ENCODE assay signal across 8 cellular contexts in genomic region chr11:57798905-57799559, GRCh38. TPM values are rescaled to one million over a fixed set of nuclear protein-coding genes. Genes with fewer than 3 reads are reported as not detected.
A peak's percentile ranks its signal among the peaks of the same experiment; 100 is the strongest.
DNase-seq lines count a peak whose midpoint lies in the region; ATAC-seq, FAIRE-seq and TF ChIP-seq lines count a peak whose summit lies in the region.

No MANE protein-coding gene starts in this region.

- no peak for FAIRE-seq in urothelium cell line (lab: Jason Lieb, UNC)

- ATAC-seq in lower lobe of right lung: peak; percentile 82 to 86
- ATAC-seq in GM19035 (IDR thresholded peaks at IDR 0.05; ENCODE audit: unreplicated experiment): no peak

- intact Hi-C loops in lower lobe of right lung (cut with DNase I): no loop called here

- DNase-seq in CD8-positive, alpha-beta memory T cell: no peak
- DNase-seq in MV-4-11 (lab: John Stamatoyannopoulos, UW) (peak; percentile 39), T47D (ENCODE audit: low read depth in 1 of 2, low spot score in 1 of 2) (peak; percentile 41 to 87), lower lobe of right lung (peak; percentile 53), urothelium cell line (ENCODE audit: low spot score) (peak; percentile 16), HuH-7 (ENCODE audit: low spot score) (no peak)
- no peak for DNase-seq in activated CD4-positive, CD25-positive, alpha-beta regulatory T cell treated with anti-CD3 and anti-CD28 coated beads, Interleukin-2, amount 50 U/mL, for 72 hours

- no peaks in the 10 kb centered on the region for H3K9me3 Mint-ChIP-seq in CD8-positive, alpha-beta memory T cell

- CTCF ChIA-PET in CD8-positive, alpha-beta memory T cell (lab: Charles Lee): interaction anchor here (2.0 to 5.0 kb wide), 3 partner anchors 11 to 230 kb away, joined by 5 to 41 read pairs (median 20); partner anchors contain the start of gene UBE2L6

- POLR2A ChIA-PET in CD8-positive, alpha-beta memory T cell (lab: Charles Lee): interaction anchor here (0.7 kb wide), 1 partner anchor 707 kb away, joined by 4 read pairs; no protein-coding TSS in a partner anchor

- peak overlapping the region; percentile 33 to 87 (median 72) for H3K27ac Mint-ChIP-seq in CD8-positive, alpha-beta memory T cell

- in situ Hi-C loops in T47D (cut with HindIII; ENCODE audit: low pct_unique_long_range_greater_than_20kb, low sequenced_read_pairs): no loop called here

- H3K27ac ChIP-seq in CD8-positive, alpha-beta memory T cell (ENCODE audit: low read depth, low read length): no peak overlapping the region
- peak overlapping the region; percentile 69 for H3K27ac ChIP-seq in lower lobe of right lung

- H3K4me3 ChIP-seq in CD8-positive, alpha-beta memory T cell (ENCODE audit: low read length): no peak overlapping the region
- no peak overlapping the region for H3K4me3 ChIP-seq in lower lobe of right lung

- H3K36me3 ChIP-seq in CD8-positive, alpha-beta memory T cell (ENCODE audit: insufficient read depth, low read length): no peaks in the 10 kb centered on the region
- peaks cover 73% of the 10 kb centered on the region for H3K36me3 ChIP-seq in lower lobe of right lung

- peaks cover 25% of the 10 kb centered on the region for H3K4me1 ChIP-seq in CD8-positive, alpha-beta memory T cell (ENCODE audit: insufficient read depth, low read length)
- peaks cover 63% of the 10 kb centered on the region for H3K4me1 ChIP-seq in lower lobe of right lung

- H3K4me3 Mint-ChIP-seq in CD8-positive, alpha-beta memory T cell: no peak overlapping the region

- no peaks in the 10 kb centered on the region for H3K9me3 ChIP-seq in CD8-positive, alpha-beta memory T cell (ENCODE audit: low read length)
- H3K9me3 ChIP-seq in lower lobe of right lung: no peaks in the 10 kb centered on the region

- H3K27me3 ChIP-seq in CD8-positive, alpha-beta memory T cell (ENCODE audit: insufficient read depth, low read length, poor library complexity, severe bottlenecking): no peaks in the 10 kb centered on the region
- H3K27me3 ChIP-seq in lower lobe of right lung (ENCODE audit: low read depth): no peaks in the 10 kb centered on the region

- no peak for TF ChIP-seq CTCF in lower lobe of right lung (IDR thresholded peaks at IDR 0.05)

- peaks cover 14 to 24% (median 15%) of the 10 kb centered on the region in 3 donors for H3K4me1 Mint-ChIP-seq in CD8-positive, alpha-beta memory T cell

- H3K27me3 Mint-ChIP-seq in CD8-positive, alpha-beta memory T cell: peaks cover 0 to 2% of the 10 kb centered on the region in 2 donors

- H3K36me3 Mint-ChIP-seq in CD8-positive, alpha-beta memory T cell: peaks cover 0 to 37% (median 11%) of the 10 kb centered on the region in 3 donors

RNA-seq across cellular contexts. Expression of gene CTNND1, which starts 37.4 kb away (rescaled TPM):
- total RNA-seq in CD8-positive, alpha-beta memory T cell: 1 to 10 TPM; 3.1 to 4.4 TPM
- 0.95 TPM for polyA plus RNA-seq in CD8-positive, alpha-beta memory T cell
- total RNA-seq in lower lobe of right lung: 226 TPM

RNA-seq across cellular contexts. Expression of gene BTBD18, which starts 47.4 kb away (rescaled TPM):
- not detected for total RNA-seq in CD8-positive, alpha-beta memory T cell
- polyA plus RNA-seq in CD8-positive, alpha-beta memory T cell: 0.89 TPM
- not detected for total RNA-seq in lower lobe of right lung

RNA-seq across cellular contexts. Expression of gene SELENOH, which starts 57.7 kb away (rescaled TPM):
- 100 to 1,000 TPM; 272 to 276 TPM for total RNA-seq in CD8-positive, alpha-beta memory T cell
- 201 TPM for polyA plus RNA-seq in CD8-positive, alpha-beta memory T cell
- total RNA-seq in lower lobe of right lung: 118 TPM

Comparison
In these comparisons a context has a peak if more than half of its experiments do, and no peak if none do; other contexts are left out.
1. DNase-seq: peak in MV-4-11 (single experiment), T47D (2 of 2), lower lobe of right lung (single experiment) and urothelium cell line (single experiment); none in CD8-positive, alpha-beta memory T cell (0 of 5), activated CD4-positive, CD25-positive, alpha-beta regulatory T cell treated with anti-CD3 and anti-CD28 coated beads, Interleukin-2, amount 50 U/mL, for 72 hours (single experiment) and HuH-7 (single experiment).
2. RNA of gene CTNND1, which starts 37.4 kb away (total RNA-seq): 226 TPM in lower lobe of right lung (single experiment); 3.1 to 4.4 TPM in CD8-positive, alpha-beta memory T cell; every median in the first group is over 10 times any median in the second.